ENCODE assay signal across 8 cellular contexts in the genomic region with DNA sequence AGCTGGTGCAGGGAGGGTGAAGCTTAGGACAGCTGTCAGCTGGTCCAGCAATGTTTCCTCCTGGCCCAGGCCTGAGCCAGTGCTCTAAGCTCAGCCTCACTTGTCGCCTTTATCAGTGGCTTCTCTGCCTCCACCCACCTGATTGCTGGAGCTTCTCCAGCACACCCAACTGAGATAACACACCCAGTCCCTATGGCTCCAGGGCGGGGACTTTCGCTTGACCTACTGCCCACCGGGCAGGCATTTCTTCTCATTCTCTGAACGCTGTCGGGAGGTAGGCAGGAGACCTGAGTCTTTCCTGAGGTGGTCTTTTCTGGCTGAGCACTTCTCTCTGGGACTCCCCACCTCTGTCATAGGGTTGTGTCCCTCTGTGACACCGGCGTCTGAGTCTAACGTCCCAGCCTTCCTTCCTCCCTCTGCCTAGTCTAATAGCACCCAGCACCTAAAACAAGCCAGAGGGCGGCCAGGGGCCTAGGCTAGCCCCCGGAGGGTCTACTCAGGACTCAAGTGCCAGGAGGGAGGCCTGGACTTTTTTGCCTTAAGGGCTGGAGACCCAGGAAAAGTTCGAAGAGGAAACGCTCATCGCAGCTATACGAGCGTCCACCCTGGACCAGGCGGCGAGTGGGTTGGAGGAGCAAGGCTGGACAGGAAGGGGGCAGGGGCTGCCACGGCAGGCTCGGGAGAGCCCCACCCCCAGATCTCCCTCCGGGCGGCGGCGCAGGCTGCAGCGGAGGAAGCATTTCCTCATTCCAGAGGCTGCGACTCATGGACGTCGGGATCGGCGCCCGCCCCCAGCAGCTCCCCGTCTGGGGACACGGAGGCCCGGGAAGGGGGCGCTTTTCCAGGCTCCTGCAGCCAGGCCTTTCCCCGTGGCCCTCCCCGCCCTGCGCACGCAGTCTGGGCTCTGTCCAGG. TPM values are rescaled to one million over a fixed set of nuclear protein-coding genes. Genes with fewer than 3 reads are reported as not detected.
DNase-seq lines count a peak whose midpoint lies in the region; ATAC-seq and TF ChIP-seq lines count a peak whose summit lies in the region.

No MANE protein-coding gene starts in this region.

- no peaks in the 10 kb centered on the region for H3K27me3 ChIP-seq in HAP-1 (ENCODE audit: low read depth)

- peak overlapping the region; percentile 100 for H3K4me3 ChIP-seq in HAP-1

- in situ Hi-C loops in HAP-1 (cut with MboI; ENCODE audit: low sequenced_read_pairs) = no loop called here

- H3K36me3 Mint-ChIP-seq in activated naive CD4-positive, alpha-beta T cell treated with anti-CD3 and anti-CD28 coated beads, Interleukin-2, amount 50 U/mL, for 72 hours = peaks cover 7% of the 10 kb centered on the region in 2 donors
- peaks cover 17% of the 10 kb centered on the region for H3K36me3 Mint-ChIP-seq in nephron progenitor cell (ENCODE audit: low read depth)

- no peaks in the 10 kb centered on the region for H3K9me3 Mint-ChIP-seq in activated naive CD4-positive, alpha-beta T cell treated with anti-CD3 and anti-CD28 coated beads, Interleukin-2, amount 50 U/mL, for 72 hours
- no peaks in the 10 kb centered on the region for H3K9me3 Mint-ChIP-seq in nephron progenitor cell

- TF ChIP-seq CTCF in nephron progenitor cell (IDR thresholded peaks at IDR 0.05) = no peak

- H3K36me3 ChIP-seq in HAP-1 (replicated peaks) = peaks cover 11% of the 10 kb centered on the region

- peaks cover 45% of the 10 kb centered on the region for H3K4me1 Mint-ChIP-seq in nephron progenitor cell

- H3K4me3 Mint-ChIP-seq in nephron progenitor cell = peak overlapping the region; percentile 99

- H3K27me3 Mint-ChIP-seq in nephron progenitor cell (ENCODE audit: low read depth, poor library complexity) = peaks cover 2% of the 10 kb centered on the region

- H3K27ac Mint-ChIP-seq in activated naive CD4-positive, alpha-beta T cell treated with anti-CD3 and anti-CD28 coated beads, Interleukin-2, amount 50 U/mL, for 72 hours = peak overlapping the region in 1 of 2 donors; percentile 93
- peak overlapping the region; percentile 94 for H3K27ac Mint-ChIP-seq in nephron progenitor cell

- no peaks in the 10 kb centered on the region for H3K9me3 ChIP-seq in HAP-1

- ATAC-seq in activated naive CD4-positive, alpha-beta T cell treated with anti-CD3 and anti-CD28 coated beads, Interleukin-2, amount 50 U/mL, for 72 hours = peak; percentile 10 to 21

- DNase-seq in NCI-H2171 treated with DMSO at 0.1 percent for 48 hours (lab: John Stamatoyannopoulos, UW) = peak; percentile 48
- no peak for DNase-seq in NCI-H2171 (lab: John Stamatoyannopoulos, UW)
- DNase-seq in HAP-1 (ENCODE audit: low spot score in 2 of 2) = peak; percentile 63 to 83
- peak; percentile 46 for DNase-seq in NCI-H1048 (lab: John Stamatoyannopoulos, UW)
- no peak for DNase-seq in activated naive CD4-positive, alpha-beta T cell treated with anti-CD3 and anti-CD28 coated beads, Interleukin-2, amount 50 U/mL, for 72 hours (ENCODE audit: low spot score in 2 of 2)
- DNase-seq in foreskin melanocyte = peak; percentile 79
- peak; percentile 84 for DNase-seq in nephron progenitor cell
- DNase-seq in NCI-H2107 (lab: John Stamatoyannopoulos, UW) = no peak

- H3K4me1 ChIP-seq in HAP-1 = peaks cover 7% of the 10 kb centered on the region; the same call in 1 of the 2 replicates

RNA-seq across cellular contexts. Expression of a gene that starts 0.8 kb away (rescaled TPM):
- total RNA-seq in activated naive CD4-positive, alpha-beta T cell treated with anti-CD3 and anti-CD28 coated beads, Interleukin-2, amount 50 U/mL, for 72 hours = 10 to 100 TPM; 17.2 to 24.7 TPM

RNA-seq across cellular contexts. Expression of a gene that starts 1.0 kb away (rescaled TPM):
- total RNA-seq in activated naive CD4-positive, alpha-beta T cell treated with anti-CD3 and anti-CD28 coated beads, Interleukin-2, amount 50 U/mL, for 72 hours = 10 to 100 TPM; 41.6 to 49.8 TPM

RNA-seq across cellular contexts. Expression of a gene that starts 28.3 kb away (rescaled TPM):
- total RNA-seq in activated naive CD4-positive, alpha-beta T cell treated with anti-CD3 and anti-CD28 coated beads, Interleukin-2, amount 50 U/mL, for 72 hours = 100 to 1,000 TPM in 1 of 2 donors, 10 to 100 TPM in 1; 82.9 to 120 TPM

RNA-seq across cellular contexts. Expression of a gene that starts 31.1 kb away (rescaled TPM):
- 1 to 10 TPM; 4.9 to 8.7 TPM for total RNA-seq in activated naive CD4-positive, alpha-beta T cell treated with anti-CD3 and anti-CD28 coated beads, Interleukin-2, amount 50 U/mL, for 72 hours

RNA-seq across cellular contexts. Expression of a gene that starts 31.6 kb away (rescaled TPM):
- 10 to 100 TPM in 1 of 2 donors, 1 to 10 TPM in 1; 8.5 to 13.6 TPM for total RNA-seq in activated naive CD4-positive, alpha-beta T cell treated with anti-CD3 and anti-CD28 coated beads, Interleukin-2, amount 50 U/mL, for 72 hours

Comparison
In these comparisons a context has a peak if more than half of its experiments do, and no peak if none do; other contexts are left out.
1. DNase-seq: peak in NCI-H2171 treated with DMSO at 0.1 percent for 48 hours (single experiment), HAP-1 (2 of 2), NCI-H1048 (single experiment), foreskin melanocyte (single experiment) and nephron progenitor cell (single experiment); none in NCI-H2171 (single experiment), activated naive CD4-positive, alpha-beta T cell treated with anti-CD3 and anti-CD28 coated beads, Interleukin-2, amount 50 U/mL, for 72 hours (0 of 2) and NCI-H2107 (single experiment).